In the genomic region with DNA sequence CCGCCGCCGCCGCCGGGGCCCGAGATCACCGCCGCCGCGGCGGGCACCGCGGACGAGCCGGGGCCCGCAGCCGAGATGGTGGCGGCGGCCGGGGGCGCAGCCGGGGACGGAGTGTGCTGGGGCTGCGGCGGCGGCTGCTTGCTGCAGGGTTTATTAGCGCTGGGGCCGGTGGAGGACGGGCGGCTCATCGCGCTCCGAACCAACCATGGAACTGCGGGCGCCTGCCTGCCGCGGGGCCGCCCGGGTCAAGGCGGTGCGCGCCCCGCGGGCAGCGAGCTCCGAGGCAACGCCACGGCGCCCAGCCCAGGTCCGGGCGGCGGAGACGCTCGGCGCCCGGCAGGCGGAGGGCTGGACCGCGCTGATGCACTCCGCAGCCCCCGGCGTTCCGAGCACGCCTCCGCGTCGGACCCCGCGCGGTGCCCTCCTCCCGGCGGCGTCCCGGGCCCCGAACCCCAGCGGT, we compare ENCODE assay signal across 8 cellular contexts. TPM values are rescaled to one million over a fixed set of nuclear protein-coding genes. Genes with fewer than 3 reads are reported as not detected.
DNase-seq lines count a peak whose midpoint lies in the region; ATAC-seq and TF ChIP-seq lines count a peak whose summit lies in the region.

No MANE protein-coding gene starts in this region.

- H3K4me1 Mint-ChIP-seq in CD8-positive, alpha-beta memory T cell, result peaks cover 45 to 54% (median 54%) of the 10 kb centered on the region in 3 donors

- no peak for DNase-seq in CD8-positive, alpha-beta memory T cell
- DNase-seq in RWPE2 (ENCODE audit: low spot score), result no peak
- DNase-seq in foreskin fibroblast, result no peak
- no peak for DNase-seq in smooth muscle cell (lab: John Stamatoyannopoulos, UW; ENCODE audit: unreplicated experiment)
- DNase-seq in COLO829 (ENCODE audit: low spot score), result no peak
- DNase-seq in SHP77 (lab: John Stamatoyannopoulos, UW), result no peak

- peak overlapping the region; percentile 82 for H3K4me2 ChIP-seq in smooth muscle cell

- H3K9me3 Mint-ChIP-seq in CD8-positive, alpha-beta memory T cell, result no peaks in the 10 kb centered on the region

- peaks cover 47% of the 10 kb centered on the region for H3K79me2 ChIP-seq in smooth muscle cell (ENCODE audit: low read depth)

- H3K4me3 Mint-ChIP-seq in CD8-positive, alpha-beta memory T cell, result peak overlapping the region; percentile 94 to 100 (median 97)

- peaks cover 43% of the 10 kb centered on the region for H4K20me1 ChIP-seq in smooth muscle cell (ENCODE audit: low read depth)

- peaks cover 0 to 2% of the 10 kb centered on the region in 2 donors for H3K27me3 Mint-ChIP-seq in CD8-positive, alpha-beta memory T cell

- peak overlapping the region; percentile 77 for H3K9ac ChIP-seq in smooth muscle cell (ENCODE audit: low read depth)

- POLR2A ChIA-PET in CD8-positive, alpha-beta memory T cell (lab: Charles Lee), result interaction anchor here (0.6 to 4.7 kb wide), 13 partner anchors 15 to 354 kb away, joined by 3 to 65 read pairs (median 6); partner anchors contain the start of genes EIF2A, ERICH6, SELENOT and SERP1

- peak overlapping the region; percentile 92 for H3K4me3 ChIP-seq in CD8-positive, alpha-beta memory T cell (ENCODE audit: low read length)
- H3K4me3 ChIP-seq in RWPE2 (ENCODE audit: severe bottlenecking) (peak overlapping the region; percentile 86), foreskin fibroblast (ENCODE audit: low read depth in 1 of 2, low read length in 2 of 2) (peak overlapping the region; percentile 75 to 91), smooth muscle cell (peak overlapping the region; percentile 60)

- no peaks in the 10 kb centered on the region for H3K9me3 ChIP-seq in CD8-positive, alpha-beta memory T cell (ENCODE audit: low read length)
- H3K9me3 ChIP-seq in RWPE2 (ENCODE audit: severe bottlenecking) (no peaks in the 10 kb centered on the region), smooth muscle cell (replicated peaks; ENCODE audit: low read depth) (no peaks in the 10 kb centered on the region)

- H3K27me3 ChIP-seq in CD8-positive, alpha-beta memory T cell (ENCODE audit: insufficient read depth, low read length, poor library complexity, severe bottlenecking), result no peaks in the 10 kb centered on the region
- H3K27me3 ChIP-seq in RWPE2 (ENCODE audit: insufficient read depth, poor library complexity, severe bottlenecking) (no peaks in the 10 kb centered on the region), smooth muscle cell (ENCODE audit: low read depth) (no peaks in the 10 kb centered on the region)

- peaks cover 9% of the 10 kb centered on the region for H3F3A ChIP-seq in smooth muscle cell (ENCODE audit: low read depth)

- CTCF ChIA-PET in CD8-positive, alpha-beta memory T cell (lab: Charles Lee), result interaction anchor here (1.4 to 4.6 kb wide), 13 partner anchors 8 to 440 kb away, joined by 3 to 26 read pairs (median 7); partner anchors contain the start of genes EIF2A, ERICH6, GPR171 and SELENOT

- peaks cover 0 to 35% (median 5%) of the 10 kb centered on the region in 3 donors for H3K36me3 Mint-ChIP-seq in CD8-positive, alpha-beta memory T cell

- ATAC-seq in GM21786 (IDR thresholded peaks at IDR 0.05; ENCODE audit: unreplicated experiment) (peak; percentile 3), RWPE2 (ENCODE audit: low read depth) (no peak)
- ATAC-seq in activated CD4-positive, CD25-positive, alpha-beta regulatory T cell treated with anti-CD3 and anti-CD28 coated beads, Interleukin-2, amount 50 U/mL, for 24 hours, result no peak

- H3K27ac Mint-ChIP-seq in CD8-positive, alpha-beta memory T cell, result peak overlapping the region in 2 of 8 donors; percentile 86 to 97

- H3K4me1 ChIP-seq in CD8-positive, alpha-beta memory T cell (ENCODE audit: insufficient read depth, low read length), result peaks cover 32% of the 10 kb centered on the region
- peaks cover 29% of the 10 kb centered on the region for H3K4me1 ChIP-seq in RWPE2 (ENCODE audit: insufficient read depth, poor library complexity, severe bottlenecking)
- H3K4me1 ChIP-seq in smooth muscle cell (ENCODE audit: low read depth), result peaks cover 42% of the 10 kb centered on the region

- TF ChIP-seq CTCF in RWPE2 (IDR thresholded peaks at IDR 0.05; ENCODE audit: poor library complexity, severe bottlenecking) (no peak), foreskin fibroblast (IDR thresholded peaks at IDR 0.05; ENCODE audit: low read depth, low read length) (no peak), smooth muscle cell (IDR thresholded peaks at IDR 0.05; ENCODE audit: borderline replicate concordance, insufficient read depth, poor library complexity, severe bottlenecking) (no peak)

- peak overlapping the region; percentile 95 for H3K27ac ChIP-seq in CD8-positive, alpha-beta memory T cell (ENCODE audit: low read depth, low read length)
- H3K27ac ChIP-seq in RWPE2 (ENCODE audit: poor library complexity, severe bottlenecking), result peak overlapping the region; percentile 81
- H3K27ac ChIP-seq in smooth muscle cell (ENCODE audit: low read depth), result peak overlapping the region; percentile 92

- H3K36me3 ChIP-seq in CD8-positive, alpha-beta memory T cell (ENCODE audit: insufficient read depth, low read length), result no peaks in the 10 kb centered on the region
- H3K36me3 ChIP-seq in RWPE2 (ENCODE audit: low read depth) (peaks cover 30% of the 10 kb centered on the region), smooth muscle cell (ENCODE audit: low read depth) (no peaks in the 10 kb centered on the region)

- H2AFZ ChIP-seq in smooth muscle cell (ENCODE audit: low read depth), result no peak overlapping the region

- WGBS in smooth muscle cell (ENCODE audit: low lambda C conversion rate), result under 1% methylated on average over 66 of the region's 76 CpGs

RNA-seq across cellular contexts. Expression of gene SIAH2, which starts 0.3 kb away (rescaled TPM):
- 100 to 1,000 TPM; 111 to 115 TPM for total RNA-seq in CD8-positive, alpha-beta memory T cell
- polyA plus RNA-seq in CD8-positive, alpha-beta memory T cell, result 48.1 TPM
- total RNA-seq in smooth muscle cell, result 38.1 and 43.9 TPM in 2 replicates
- 44.9 and 45.8 TPM in 2 replicates for polyA plus RNA-seq in smooth muscle cell

RNA-seq across cellular contexts. Expression of gene ERICH6, which starts 59.0 kb away (rescaled TPM):
- total RNA-seq in CD8-positive, alpha-beta memory T cell, result under 1 TPM in 1 of 2 experiments, not detected in 1; 0.39 TPM
- polyA plus RNA-seq in CD8-positive, alpha-beta memory T cell, result not detected
- total RNA-seq in smooth muscle cell, result not detected in 2 replicates
- 0.38 TPM in 1 of 2 replicates, not detected in the other for polyA plus RNA-seq in smooth muscle cell
